Comparison of ENCODE assay signal across 10 cellular contexts in the genomic region with DNA sequence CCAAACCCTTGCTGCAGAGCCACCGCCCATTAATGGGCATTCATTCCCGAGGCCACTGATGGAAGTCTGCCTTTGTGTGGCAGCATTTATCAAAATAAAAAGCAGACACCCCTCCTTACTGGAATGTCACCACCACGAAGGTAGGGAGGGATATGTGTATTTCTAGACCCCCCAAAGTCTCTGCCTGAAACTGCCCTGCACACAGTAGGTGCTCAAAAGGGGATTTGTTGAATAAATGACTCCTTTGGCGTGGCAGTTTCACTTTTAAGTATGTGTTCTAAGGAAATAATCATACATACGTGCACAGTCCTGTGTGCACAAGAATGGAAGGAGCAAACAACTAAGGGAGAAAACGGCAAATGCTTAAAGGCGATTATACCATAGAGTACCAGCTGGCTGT. TPM values are rescaled to one million over a fixed set of nuclear protein-coding genes. Genes with fewer than 3 reads are reported as not detected.
DNase-seq lines count a peak whose midpoint lies in the region; ATAC-seq lines count a peak whose summit lies in the region.
"Had no signal": no experiment of that assay in that cellular context is flagged by ENCODE, and none has a peak within 500 bp of the region (broad histone marks: within the 10 kb centered on the region; RNA-seq: fewer than 3 reads in every experiment).

No MANE protein-coding gene starts in this region.

- H3K4me1 Mint-ChIP-seq in activated CD4-positive, alpha-beta memory T cell treated with anti-CD3 and anti-CD28 coated beads, Interleukin-2, amount 10 ng/mL, durations not matched to agents 7 days and 5 days, result peaks cover 19% of the 10 kb centered on the region
- peaks cover 7 to 14% of the 10 kb centered on the region in 2 donors for H3K4me1 Mint-ChIP-seq in stimulated activated naive B cell treated with anti-CD40 and anti-IgM and Interleukin-4, amounts not matched to agents 10 μg/mL and 1 μg/mL and 100 μg/mL, for 72 hours

- no peak for ATAC-seq in stimulated activated naive B cell treated with anti-CD40 and anti-IgM and Interleukin-4, amounts not matched to agents 10 μg/mL and 1 μg/mL and 100 μg/mL, for 72 hours (replicated peaks)
- ATAC-seq in HG02970 (IDR thresholded peaks at IDR 0.05; ENCODE audit: low FRiP score, unreplicated experiment), result no peak

- H3K9me3 Mint-ChIP-seq in activated CD4-positive, alpha-beta memory T cell treated with anti-CD3 and anti-CD28 coated beads, Interleukin-2, amount 10 ng/mL, durations not matched to agents 7 days and 5 days, result no peaks in the 10 kb centered on the region
- no peaks in the 10 kb centered on the region for H3K9me3 Mint-ChIP-seq in stimulated activated naive B cell treated with anti-CD40 and anti-IgM and Interleukin-4, amounts not matched to agents 10 μg/mL and 1 μg/mL and 100 μg/mL, for 72 hours

- POLR2A ChIA-PET in activated CD4-positive, alpha-beta memory T cell treated with anti-CD3 and anti-CD28 coated beads, Interleukin-2, amount 10 ng/mL, durations not matched to agents 7 days and 5 days (lab: Charles Lee), result interaction anchor here (0.9 to 4.4 kb wide), 20 partner anchors 9 to 304 kb away, joined by 3 to 59 read pairs (median 7); partner anchors contain the start of genes HDAC6, PQBP1, RBM3 and SLC35A2

- DNase-seq in NCI-H1092 treated with DMSO at 0.1 percent for 48 hours (lab: John Stamatoyannopoulos, UW), result peak; percentile 56
- no peak for DNase-seq in NCI-H1092 (lab: John Stamatoyannopoulos, UW)
- DNase-seq in activated CD4-positive, alpha-beta memory T cell treated with anti-CD3 and anti-CD28 coated beads, Interleukin-2, amount 10 ng/mL, durations not matched to agents 7 days and 5 days, result no peak
- DNase-seq in stimulated activated naive B cell treated with anti-CD40 and anti-IgM and Interleukin-4, amounts not matched to agents 10 μg/mL and 1 μg/mL and 100 μg/mL, for 72 hours, result no peak
- DNase-seq in stimulated activated naive CD4-positive, alpha-beta T cell (lab: John Stamatoyannopoulos, UW), result no peak
- DNase-seq in central memory CD4-positive, alpha-beta T cell, result no peak

- no peaks in the 10 kb centered on the region for H3K27me3 Mint-ChIP-seq in activated CD4-positive, alpha-beta memory T cell treated with anti-CD3 and anti-CD28 coated beads, Interleukin-2, amount 10 ng/mL, durations not matched to agents 7 days and 5 days
- H3K27me3 Mint-ChIP-seq in stimulated activated naive B cell treated with anti-CD40 and anti-IgM and Interleukin-4, amounts not matched to agents 10 μg/mL and 1 μg/mL and 100 μg/mL, for 72 hours, result peaks cover 0 to 5% of the 10 kb centered on the region in 2 donors

- CTCF ChIA-PET in activated CD4-positive, alpha-beta memory T cell treated with anti-CD3 and anti-CD28 coated beads, Interleukin-2, amount 10 ng/mL, durations not matched to agents 7 days and 5 days (lab: Charles Lee), result interaction anchor here (1.1 to 1.2 kb wide), 2 partner anchors 64 to 199 kb away, joined by 3 read pairs; partner anchors contain the start of genes HDAC6 and TBC1D25

- H3K36me3 Mint-ChIP-seq in activated CD4-positive, alpha-beta memory T cell treated with anti-CD3 and anti-CD28 coated beads, Interleukin-2, amount 10 ng/mL, durations not matched to agents 7 days and 5 days (ENCODE audit: low read depth), result no peaks in the 10 kb centered on the region
- no peaks in the 10 kb centered on the region for H3K36me3 Mint-ChIP-seq in stimulated activated naive B cell treated with anti-CD40 and anti-IgM and Interleukin-4, amounts not matched to agents 10 μg/mL and 1 μg/mL and 100 μg/mL, for 72 hours

- H3K4me3 ChIP-seq in iPS-11a (ENCODE audit: low read depth, low read length), result peak overlapping the region; percentile 72

- H3K27ac Mint-ChIP-seq in activated CD4-positive, alpha-beta memory T cell treated with anti-CD3 and anti-CD28 coated beads, Interleukin-2, amount 10 ng/mL, durations not matched to agents 7 days and 5 days, result peak overlapping the region; percentile 96
- peak overlapping the region; percentile 94 for H3K27ac Mint-ChIP-seq in stimulated activated naive B cell treated with anti-CD40 and anti-IgM and Interleukin-4, amounts not matched to agents 10 μg/mL and 1 μg/mL and 100 μg/mL, for 72 hours

- peak overlapping the region; percentile 91 for H3K4me3 Mint-ChIP-seq in activated CD4-positive, alpha-beta memory T cell treated with anti-CD3 and anti-CD28 coated beads, Interleukin-2, amount 10 ng/mL, durations not matched to agents 7 days and 5 days
- peak overlapping the region; percentile 89 to 91 for H3K4me3 Mint-ChIP-seq in stimulated activated naive B cell treated with anti-CD40 and anti-IgM and Interleukin-4, amounts not matched to agents 10 μg/mL and 1 μg/mL and 100 μg/mL, for 72 hours

RNA-seq across cellular contexts. Expression of gene GLOD5, which starts 23.6 kb away (rescaled TPM):
- total RNA-seq in activated CD4-positive, alpha-beta memory T cell treated with anti-CD3 and anti-CD28 coated beads, Interleukin-2, amount 10 ng/mL, durations not matched to agents 7 days and 5 days, result not detected
- total RNA-seq: lung microvascular endothelial cell, M059J had no signal

RNA-seq across cellular contexts. Expression of gene SUV39H1, which starts 41.4 kb away (rescaled TPM):
- 10 to 100 TPM; 30.3 to 33.2 TPM for total RNA-seq in activated CD4-positive, alpha-beta memory T cell treated with anti-CD3 and anti-CD28 coated beads, Interleukin-2, amount 10 ng/mL, durations not matched to agents 7 days and 5 days

RNA-seq across cellular contexts. Expression of gene GATA1, which starts 48.5 kb away (rescaled TPM):
- not detected for total RNA-seq in activated CD4-positive, alpha-beta memory T cell treated with anti-CD3 and anti-CD28 coated beads, Interleukin-2, amount 10 ng/mL, durations not matched to agents 7 days and 5 days
- total RNA-seq: lung microvascular endothelial cell, M059J had no signal

RNA-seq across cellular contexts. Expression of gene WAS, which starts 54.3 kb away (rescaled TPM):
- 100 to 1,000 TPM; 156 to 157 TPM for total RNA-seq in activated CD4-positive, alpha-beta memory T cell treated with anti-CD3 and anti-CD28 coated beads, Interleukin-2, amount 10 ng/mL, durations not matched to agents 7 days and 5 days
- total RNA-seq: M059J had no signal
